In the genomic region with DNA sequence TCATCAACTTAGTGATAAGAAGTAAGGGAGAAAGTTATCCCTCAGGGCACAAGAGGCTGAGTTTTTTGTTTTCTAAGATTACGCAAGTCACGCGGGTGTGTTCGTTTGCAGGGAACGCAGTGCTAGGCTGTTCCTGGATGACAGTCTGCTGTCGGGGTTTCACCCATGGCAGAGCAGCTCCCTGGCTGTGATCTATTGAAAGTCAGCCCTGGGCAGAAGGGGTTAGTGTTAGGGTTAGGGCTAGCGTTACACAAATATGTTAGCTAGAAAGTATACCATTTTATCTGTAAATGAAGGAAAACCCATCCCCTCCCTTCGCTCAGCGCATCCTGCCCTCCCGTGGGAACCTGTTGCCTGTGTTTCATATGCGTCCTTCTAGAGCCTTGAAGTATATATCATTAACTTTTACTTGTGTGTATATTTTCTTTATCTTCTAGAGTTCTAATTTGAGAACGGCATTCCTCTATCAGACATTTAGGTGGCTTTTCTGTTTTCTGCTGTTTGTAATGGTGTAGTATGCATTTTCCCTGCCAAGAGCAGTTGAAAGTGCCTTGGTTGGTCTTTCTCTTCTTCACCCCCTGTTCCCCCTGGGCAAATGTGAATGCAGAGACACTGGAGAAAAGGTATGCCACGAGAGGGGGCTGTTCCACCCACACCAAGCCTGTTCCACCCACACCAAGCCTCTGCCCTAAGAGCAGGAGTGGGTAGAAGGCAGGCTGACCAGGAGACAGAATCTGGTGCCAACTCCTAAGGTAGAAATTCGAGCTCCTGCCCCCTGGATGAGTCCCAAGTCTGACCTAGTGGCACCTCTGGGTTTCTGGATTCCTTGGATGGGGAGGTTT, we compare ENCODE assay signal across 10 cellular contexts. TPM values are rescaled to one million over a fixed set of nuclear protein-coding genes. Genes with fewer than 3 reads are reported as not detected.
DNase-seq lines count a peak whose midpoint lies in the region; ATAC-seq and TF ChIP-seq lines count a peak whose summit lies in the region.
"Had no signal": no experiment of that assay in that cellular context is flagged by ENCODE, and none has a peak within 500 bp of the region (broad histone marks: within the 10 kb centered on the region; RNA-seq: fewer than 3 reads in every experiment).

No MANE protein-coding gene starts in this region.

- peak; percentile 63 for ATAC-seq in left colon
- no peak for ATAC-seq in GM18511 (IDR thresholded peaks at IDR 0.05; ENCODE audit: unreplicated experiment)

- H4K20me1 ChIP-seq in DOHH2 (ENCODE audit: control insufficient read depth, insufficient read depth, low read depth, low read length), result no peaks in the 10 kb centered on the region

- no peaks in the 10 kb centered on the region for H3K36me3 ChIP-seq in DOHH2 (ENCODE audit: control insufficient read depth, low read length)

- no peaks in the 10 kb centered on the region for H3K9me3 ChIP-seq in DOHH2 (ENCODE audit: control insufficient read depth, insufficient read depth, low read length)

- H3K4me3 ChIP-seq in DOHH2 (ENCODE audit: low read length), result no peak overlapping the region

- TF ChIP-seq CTCF in DOHH2 (IDR thresholded peaks at IDR 0.05; ENCODE audit: low read depth, low read length, poor library complexity, severe bottlenecking) (peak; percentile 60), VCaP (conservative IDR thresholded peaks at IDR 0.05) (peak; percentile 57)

- no peak overlapping the region for H3K27ac Mint-ChIP-seq in activated naive CD4-positive, alpha-beta T cell treated with anti-CD3 and anti-CD28 coated beads, Interleukin-2, amount 10 ng/mL, durations not matched to agents 7 days and 5 days

- H3K27me3 ChIP-seq in DOHH2 (ENCODE audit: control insufficient read depth, low read length), result no peaks in the 10 kb centered on the region

- no peaks in the 10 kb centered on the region for H3K36me3 Mint-ChIP-seq in activated naive CD4-positive, alpha-beta T cell treated with anti-CD3 and anti-CD28 coated beads, Interleukin-2, amount 10 ng/mL, durations not matched to agents 7 days and 5 days

- no peak overlapping the region for H3K4me3 Mint-ChIP-seq in activated naive CD4-positive, alpha-beta T cell treated with anti-CD3 and anti-CD28 coated beads, Interleukin-2, amount 10 ng/mL, durations not matched to agents 7 days and 5 days

- peaks cover 4% of the 10 kb centered on the region for H3K27me3 Mint-ChIP-seq in activated naive CD4-positive, alpha-beta T cell treated with anti-CD3 and anti-CD28 coated beads, Interleukin-2, amount 10 ng/mL, durations not matched to agents 7 days and 5 days

- H3K27ac ChIP-seq in DOHH2 (ENCODE audit: low read depth, low read length) (no peak overlapping the region), VCaP (no peak overlapping the region)

- no peak overlapping the region for H3K4me2 ChIP-seq in DOHH2 (ENCODE audit: low read length)

- DNase-seq in HT1080 (ENCODE audit: low read depth), result peak; percentile 20
- DNase-seq in left colon, result peak; percentile 59 to 76
- DNase-seq in activated naive CD4-positive, alpha-beta T cell treated with anti-CD3 and anti-CD28 coated beads, Interleukin-2, amount 10 ng/mL, durations not matched to agents 7 days and 5 days, result no peak
- no peak for DNase-seq in D341Med (ENCODE audit: low spot score)
- no peak for DNase-seq in NCI-H2081 treated with DMSO at 0.1 percent for 48 hours (lab: John Stamatoyannopoulos, UW)
- DNase-seq: NCI-H2081, retina had no signal

- no peaks in the 10 kb centered on the region for H3K4me1 Mint-ChIP-seq in activated naive CD4-positive, alpha-beta T cell treated with anti-CD3 and anti-CD28 coated beads, Interleukin-2, amount 10 ng/mL, durations not matched to agents 7 days and 5 days

- H3K9me2 ChIP-seq in DOHH2 (replicated peaks; ENCODE audit: control insufficient read depth, low read length), result no peaks in the 10 kb centered on the region

- H3K9me3 Mint-ChIP-seq in activated naive CD4-positive, alpha-beta T cell treated with anti-CD3 and anti-CD28 coated beads, Interleukin-2, amount 10 ng/mL, durations not matched to agents 7 days and 5 days, result no peaks in the 10 kb centered on the region

- H3K79me2 ChIP-seq in DOHH2 (ENCODE audit: control insufficient read depth, low read length), result no peaks in the 10 kb centered on the region

- 0 out of 2 replicates have a peak, but pooled peaks cover 4% of the 10 kb centered on the region for H3K4me1 ChIP-seq in DOHH2 (ENCODE audit: control insufficient read depth, low read length)

- CTCF ChIA-PET in activated naive CD4-positive, alpha-beta T cell treated with anti-CD3 and anti-CD28 coated beads, Interleukin-2, amount 10 ng/mL, durations not matched to agents 7 days and 5 days (lab: Charles Lee), result interaction anchor here (0.6 to 1.9 kb wide), 5 partner anchors 10 to 43 kb away, joined by 3 to 9 read pairs (median 3); no protein-coding TSS in a partner anchor

- H3F3A ChIP-seq in DOHH2 (ENCODE audit: control insufficient read depth, insufficient read depth), result no peaks in the 10 kb centered on the region

- intact Hi-C loops in left colon (cut with DNase I, micrococcal nuclease), result no loop called here

RNA-seq across cellular contexts. Expression of gene ARMC9, which starts 47.0 kb away (rescaled TPM):
- 11.0 and 13.0 TPM in 2 replicates for total RNA-seq in HT1080 (2014; rRNA removed; shearing (Covaris generic))
- polyA plus RNA-seq in HT1080 (2015; cell fraction: cytosol; rRNA removed), result 11.4 and 11.5 TPM in 2 replicates
- 20.5 and 22.5 TPM in 2 replicates for polyA plus RNA-seq in HT1080 (2015; cell fraction: nucleus; rRNA removed)
- total RNA-seq in left colon, result 10 to 100 TPM in 1 of 2 donors, 1 to 10 TPM in 1; 9.4 to 13.6 TPM

Comparison
In these comparisons a context has a peak if more than half of its experiments do, and no peak if none do; other contexts are left out.
1. DNase-seq: peak in HT1080 (single experiment) and left colon (2 of 2); none in activated naive CD4-positive, alpha-beta T cell treated with anti-CD3 and anti-CD28 coated beads, Interleukin-2, amount 10 ng/mL, durations not matched to agents 7 days and 5 days (single experiment), D341Med (single experiment) and NCI-H2081 treated with DMSO at 0.1 percent for 48 hours (single experiment).